ENCODE assay signal across 13 cellular contexts in the genomic region with DNA sequence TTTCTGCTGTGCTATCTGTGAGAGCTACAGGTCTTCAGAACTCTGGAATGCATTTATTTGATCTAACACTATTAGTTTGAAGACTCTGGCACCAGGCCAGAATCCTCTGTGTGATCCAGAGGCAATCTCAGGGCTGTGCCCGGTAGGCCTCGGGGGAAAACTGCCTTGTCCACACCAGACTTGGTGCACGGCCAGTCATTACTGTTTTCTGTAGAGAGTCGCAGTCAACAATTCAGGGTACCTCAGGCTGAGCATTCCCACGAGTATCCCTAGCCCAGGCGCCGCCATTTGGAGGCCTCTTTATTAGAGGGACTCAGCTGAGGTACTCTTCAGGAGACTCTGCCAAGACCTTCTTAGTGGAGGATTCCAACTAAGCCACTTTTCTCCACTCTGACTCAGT.
DNase-seq lines count a peak whose midpoint lies in the region; ATAC-seq and TF ChIP-seq lines count a peak whose summit lies in the region.
"Had no signal": no experiment of that assay in that cellular context is flagged by ENCODE, and none has a peak within 500 bp of the region (broad histone marks: within the 10 kb centered on the region; RNA-seq: fewer than 3 reads in every experiment).

No MANE protein-coding gene starts in this region.

- POLR2A ChIA-PET in WTC11 (lab: Charles Lee) = no interaction called here

- no peak overlapping the region for H3K27ac Mint-ChIP-seq in WTC11

- H3K4me2 ChIP-seq in osteoblast (ENCODE audit: insufficient read depth, low read length) = no peak overlapping the region

- no peaks in the 10 kb centered on the region for H3K27me3 ChIP-seq in osteoblast (ENCODE audit: insufficient read depth, low read length)

- H3K36me3 ChIP-seq in osteoblast (ENCODE audit: insufficient read depth, low read length) = no peaks in the 10 kb centered on the region

- TF ChIP-seq CTCF in WTC11 (IDR thresholded peaks at IDR 0.05) = no peak
- no peak for TF ChIP-seq CTCF in osteoblast (IDR thresholded peaks at IDR 0.05; ENCODE audit: extremely low read depth, low read depth, low read length)

- H3K27me3 Mint-ChIP-seq in WTC11 (ENCODE audit: low read depth) = no peaks in the 10 kb centered on the region

- peak; percentile 73 for ATAC-seq in WTC11

- H3K4me1 Mint-ChIP-seq in WTC11 = peaks cover 21% of the 10 kb centered on the region

- H2AFZ ChIP-seq in osteoblast (ENCODE audit: low read length) = peak overlapping the region; percentile 73

- H3K4me3 ChIP-seq in osteoblast (ENCODE audit: insufficient read depth, low read length) = no peak overlapping the region

- H3K4me3 Mint-ChIP-seq in WTC11 = no peak overlapping the region

- no peaks in the 10 kb centered on the region for H3K36me3 Mint-ChIP-seq in WTC11

- no peaks in the 10 kb centered on the region for H3K4me1 ChIP-seq in osteoblast (ENCODE audit: insufficient read depth, low read length)

- H4K20me1 ChIP-seq in osteoblast (ENCODE audit: insufficient read depth, low read length) = no peaks in the 10 kb centered on the region

- H3K27ac ChIP-seq in osteoblast (ENCODE audit: low read depth, low read length) = no peak overlapping the region
- H3K27ac ChIP-seq: 22Rv1 had no signal

- CTCF ChIA-PET in WTC11 (lab: Charles Lee) = interaction anchor here (0.7 to 1.5 kb wide), 2 partner anchors 8 to 180 kb away, joined by 3 to 4 read pairs; no protein-coding TSS in a partner anchor

- H3K9me3 ChIP-seq in osteoblast (ENCODE audit: low read depth, low read length) = no peaks in the 10 kb centered on the region

- peak; percentile 49 for DNase-seq in DMS 273 (lab: John Stamatoyannopoulos, UW; ENCODE audit: unreplicated experiment)
- DNase-seq in DMS 273 treated with DMSO at 0.1 percent for 48 hours (lab: John Stamatoyannopoulos, UW) = no peak
- peak; percentile 32 for DNase-seq in NCI-H1092 (lab: John Stamatoyannopoulos, UW)
- peak; percentile 10 for DNase-seq in WTC11 (ENCODE audit: low spot score)
- no peak for DNase-seq in osteoblast (ENCODE audit: insufficient read length, low spot score, missing footprints)
- DNase-seq in activated effector memory CD4-positive, alpha-beta T cell treated with Interleukin-2 at 50 U/mL for 16 hours = no peak
- DNase-seq in AML-193 (lab: John Stamatoyannopoulos, UW) = no peak
- no peak for DNase-seq in stimulated activated CD4-positive, alpha-beta T cell treated with anti-CD3 and anti-CD28 coated beads, Interleukin-4, amount 100 ng/mL, for 24 hours
- DNase-seq: activated CD4-positive, alpha-beta T cell treated with anti-CD3 and anti-CD28 coated beads for 4 hours; DMS79; KG1; NCI-H526 treated with DMSO at 0.1 percent for 48 hours had no signal

- no peaks in the 10 kb centered on the region for H3K79me2 ChIP-seq in osteoblast (ENCODE audit: insufficient read depth, low read length)

- peaks cover 10% of the 10 kb centered on the region for H3K9me3 Mint-ChIP-seq in WTC11

TF ChIP-seq in WTC11, 78 proteins besides CTCF, POLR2A, EP300 and RAD21:
- TF ChIP-seq, protein P1, sequence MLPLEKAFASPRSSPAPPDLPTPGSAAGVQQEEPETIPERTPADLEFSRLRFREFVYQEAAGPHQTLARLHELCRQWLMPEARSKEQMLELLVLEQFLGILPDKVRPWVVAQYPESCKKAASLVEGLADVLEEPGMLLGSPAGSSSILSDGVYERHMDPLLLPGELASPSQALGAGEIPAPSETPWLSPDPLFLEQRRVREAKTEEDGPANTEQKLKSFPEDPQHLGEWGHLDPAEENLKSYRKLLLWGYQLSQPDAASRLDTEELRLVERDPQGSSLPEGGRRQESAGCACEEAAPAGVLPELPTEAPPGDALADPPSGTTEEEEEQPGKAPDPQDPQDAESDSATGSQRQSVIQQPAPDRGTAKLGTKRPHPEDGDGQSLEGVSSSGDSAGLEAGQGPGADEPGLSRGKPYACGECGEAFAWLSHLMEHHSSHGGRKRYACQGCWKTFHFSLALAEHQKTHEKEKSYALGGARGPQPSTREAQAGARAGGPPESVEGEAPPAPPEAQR (CRISPR knock-in tag; IDR thresholded peaks at IDR 0.05) = no peak
- TF ChIP-seq, protein P2, sequence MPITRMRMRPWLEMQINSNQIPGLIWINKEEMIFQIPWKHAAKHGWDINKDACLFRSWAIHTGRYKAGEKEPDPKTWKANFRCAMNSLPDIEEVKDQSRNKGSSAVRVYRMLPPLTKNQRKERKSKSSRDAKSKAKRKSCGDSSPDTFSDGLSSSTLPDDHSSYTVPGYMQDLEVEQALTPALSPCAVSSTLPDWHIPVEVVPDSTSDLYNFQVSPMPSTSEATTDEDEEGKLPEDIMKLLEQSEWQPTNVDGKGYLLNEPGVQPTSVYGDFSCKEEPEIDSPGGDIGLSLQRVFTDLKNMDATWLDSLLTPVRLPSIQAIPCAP (CRISPR knock-in tag; IDR thresholded peaks at IDR 0.05) = no peak
- TF ChIP-seq, protein P3, sequence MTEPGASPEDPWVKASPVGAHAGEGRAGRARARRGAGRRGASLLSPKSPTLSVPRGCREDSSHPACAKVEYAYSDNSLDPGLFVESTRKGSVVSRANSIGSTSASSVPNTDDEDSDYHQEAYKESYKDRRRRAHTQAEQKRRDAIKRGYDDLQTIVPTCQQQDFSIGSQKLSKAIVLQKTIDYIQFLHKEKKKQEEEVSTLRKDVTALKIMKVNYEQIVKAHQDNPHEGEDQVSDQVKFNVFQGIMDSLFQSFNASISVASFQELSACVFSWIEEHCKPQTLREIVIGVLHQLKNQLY (CRISPR knock-in tag; IDR thresholded peaks at IDR 0.05) = no peak
- TF ChIP-seq IRF2 (CRISPR knock-in tag; IDR thresholded peaks at IDR 0.05; ENCODE audit: borderline replicate concordance, low read depth) (no peak), NFE2L1 (CRISPR knock-in tag; IDR thresholded peaks at IDR 0.05) (no peak), TEAD1 (CRISPR knock-in tag; IDR thresholded peaks at IDR 0.05) (no peak), ZBTB21 (CRISPR knock-in tag; IDR thresholded peaks at IDR 0.05; ENCODE audit: borderline replicate concordance) (no peak), SMAD3 (CRISPR knock-in tag; IDR thresholded peaks at IDR 0.05; ENCODE audit: borderline replicate concordance) (no peak)
- TF ChIP-seq, protein P4, sequence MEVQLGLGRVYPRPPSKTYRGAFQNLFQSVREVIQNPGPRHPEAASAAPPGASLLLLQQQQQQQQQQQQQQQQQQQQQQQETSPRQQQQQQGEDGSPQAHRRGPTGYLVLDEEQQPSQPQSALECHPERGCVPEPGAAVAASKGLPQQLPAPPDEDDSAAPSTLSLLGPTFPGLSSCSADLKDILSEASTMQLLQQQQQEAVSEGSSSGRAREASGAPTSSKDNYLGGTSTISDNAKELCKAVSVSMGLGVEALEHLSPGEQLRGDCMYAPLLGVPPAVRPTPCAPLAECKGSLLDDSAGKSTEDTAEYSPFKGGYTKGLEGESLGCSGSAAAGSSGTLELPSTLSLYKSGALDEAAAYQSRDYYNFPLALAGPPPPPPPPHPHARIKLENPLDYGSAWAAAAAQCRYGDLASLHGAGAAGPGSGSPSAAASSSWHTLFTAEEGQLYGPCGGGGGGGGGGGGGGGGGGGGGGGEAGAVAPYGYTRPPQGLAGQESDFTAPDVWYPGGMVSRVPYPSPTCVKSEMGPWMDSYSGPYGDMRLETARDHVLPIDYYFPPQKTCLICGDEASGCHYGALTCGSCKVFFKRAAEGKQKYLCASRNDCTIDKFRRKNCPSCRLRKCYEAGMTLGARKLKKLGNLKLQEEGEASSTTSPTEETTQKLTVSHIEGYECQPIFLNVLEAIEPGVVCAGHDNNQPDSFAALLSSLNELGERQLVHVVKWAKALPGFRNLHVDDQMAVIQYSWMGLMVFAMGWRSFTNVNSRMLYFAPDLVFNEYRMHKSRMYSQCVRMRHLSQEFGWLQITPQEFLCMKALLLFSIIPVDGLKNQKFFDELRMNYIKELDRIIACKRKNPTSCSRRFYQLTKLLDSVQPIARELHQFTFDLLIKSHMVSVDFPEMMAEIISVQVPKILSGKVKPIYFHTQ (CRISPR knock-in tag; IDR thresholded peaks at IDR 0.05) = no peak
- TF ChIP-seq, protein P5, sequence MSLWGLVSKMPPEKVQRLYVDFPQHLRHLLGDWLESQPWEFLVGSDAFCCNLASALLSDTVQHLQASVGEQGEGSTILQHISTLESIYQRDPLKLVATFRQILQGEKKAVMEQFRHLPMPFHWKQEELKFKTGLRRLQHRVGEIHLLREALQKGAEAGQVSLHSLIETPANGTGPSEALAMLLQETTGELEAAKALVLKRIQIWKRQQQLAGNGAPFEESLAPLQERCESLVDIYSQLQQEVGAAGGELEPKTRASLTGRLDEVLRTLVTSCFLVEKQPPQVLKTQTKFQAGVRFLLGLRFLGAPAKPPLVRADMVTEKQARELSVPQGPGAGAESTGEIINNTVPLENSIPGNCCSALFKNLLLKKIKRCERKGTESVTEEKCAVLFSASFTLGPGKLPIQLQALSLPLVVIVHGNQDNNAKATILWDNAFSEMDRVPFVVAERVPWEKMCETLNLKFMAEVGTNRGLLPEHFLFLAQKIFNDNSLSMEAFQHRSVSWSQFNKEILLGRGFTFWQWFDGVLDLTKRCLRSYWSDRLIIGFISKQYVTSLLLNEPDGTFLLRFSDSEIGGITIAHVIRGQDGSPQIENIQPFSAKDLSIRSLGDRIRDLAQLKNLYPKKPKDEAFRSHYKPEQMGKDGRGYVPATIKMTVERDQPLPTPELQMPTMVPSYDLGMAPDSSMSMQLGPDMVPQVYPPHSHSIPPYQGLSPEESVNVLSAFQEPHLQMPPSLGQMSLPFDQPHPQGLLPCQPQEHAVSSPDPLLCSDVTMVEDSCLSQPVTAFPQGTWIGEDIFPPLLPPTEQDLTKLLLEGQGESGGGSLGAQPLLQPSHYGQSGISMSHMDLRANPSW (CRISPR knock-in tag; conservative IDR thresholded peaks at IDR 0.05; ENCODE audit: low read depth) = no peak
- TF ChIP-seq, protein P6, sequence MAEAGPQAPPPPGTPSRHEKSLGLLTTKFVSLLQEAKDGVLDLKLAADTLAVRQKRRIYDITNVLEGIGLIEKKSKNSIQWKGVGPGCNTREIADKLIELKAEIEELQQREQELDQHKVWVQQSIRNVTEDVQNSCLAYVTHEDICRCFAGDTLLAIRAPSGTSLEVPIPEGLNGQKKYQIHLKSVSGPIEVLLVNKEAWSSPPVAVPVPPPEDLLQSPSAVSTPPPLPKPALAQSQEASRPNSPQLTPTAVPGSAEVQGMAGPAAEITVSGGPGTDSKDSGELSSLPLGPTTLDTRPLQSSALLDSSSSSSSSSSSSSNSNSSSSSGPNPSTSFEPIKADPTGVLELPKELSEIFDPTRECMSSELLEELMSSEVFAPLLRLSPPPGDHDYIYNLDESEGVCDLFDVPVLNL (CRISPR knock-in tag; IDR thresholded peaks at IDR 0.05; ENCODE audit: borderline replicate concordance, low read depth) = no peak

Comparison
In these comparisons a context has a peak if more than half of its experiments do, and no peak if none do; other contexts are left out.
1. DNase-seq: peak in DMS 273 (single experiment), NCI-H1092 (single experiment) and WTC11 (single experiment); none in DMS 273 treated with DMSO at 0.1 percent for 48 hours (single experiment), osteoblast (single experiment), activated effector memory CD4-positive, alpha-beta T cell treated with Interleukin-2 at 50 U/mL for 16 hours (single experiment), AML-193 (0 of 2) and stimulated activated CD4-positive, alpha-beta T cell treated with anti-CD3 and anti-CD28 coated beads, Interleukin-4, amount 100 ng/mL, for 24 hours (single experiment).